9 cellular contexts compared by ENCODE assay signal in the genomic region with DNA sequence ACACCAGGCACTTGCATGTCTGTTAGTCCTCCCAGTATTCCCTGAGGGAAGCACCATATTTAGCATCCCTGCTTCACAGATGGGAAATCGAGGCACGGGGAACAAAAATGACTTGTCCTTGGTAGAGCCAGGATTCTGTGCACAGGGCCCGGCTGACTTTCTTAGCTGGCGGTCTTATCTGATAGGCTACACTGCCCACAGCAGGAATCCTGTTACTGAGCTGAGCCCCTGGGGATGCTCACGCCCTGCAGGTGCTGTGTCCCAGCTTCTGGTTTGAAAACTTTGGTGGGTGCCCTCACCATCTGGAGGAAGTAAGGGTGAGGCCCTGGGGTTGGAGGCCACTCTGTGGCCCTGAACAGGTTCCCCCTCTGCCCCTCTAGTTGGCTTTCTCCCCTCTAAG.
A peak's percentile ranks its signal among the peaks of the same experiment; 100 is the strongest.
DNase-seq lines count a peak whose midpoint lies in the region; ATAC-seq and TF ChIP-seq lines count a peak whose summit lies in the region.
"Had no signal": no experiment of that assay in that cellular context is flagged by ENCODE, and none has a peak within 500 bp of the region (broad histone marks: within the 10 kb centered on the region; RNA-seq: fewer than 3 reads in every experiment).

No MANE protein-coding gene starts in this region.

- no peaks in the 10 kb centered on the region for H3K27me3 Mint-ChIP-seq in activated T-cell treated with anti-CD3 and anti-CD28 coated beads, Interleukin-2, amount 50 U/mL, for 24 hours
- H3K27me3 Mint-ChIP-seq in effector memory CD8-positive, alpha-beta T cell: no peaks in the 10 kb centered on the region
- H3K27me3 Mint-ChIP-seq in nephron progenitor cell (ENCODE audit: low read depth, poor library complexity): peaks cover under 1% of the 10 kb centered on the region

- no peak for TF ChIP-seq CTCF in tibial artery (IDR thresholded peaks at IDR 0.05)
- TF ChIP-seq CTCF in nephron progenitor cell (IDR thresholded peaks at IDR 0.05): no peak

- H3K4me3 ChIP-seq in tibial artery: no peak overlapping the region

- peaks cover 69% of the 10 kb centered on the region for H3K4me1 Mint-ChIP-seq in activated T-cell treated with anti-CD3 and anti-CD28 coated beads, Interleukin-2, amount 50 U/mL, for 24 hours (ENCODE audit: low read depth)
- peaks cover 18 to 26% of the 10 kb centered on the region in 2 donors for H3K4me1 Mint-ChIP-seq in effector memory CD8-positive, alpha-beta T cell (ENCODE audit: low read depth in 2 of 2)
- peaks cover 56% of the 10 kb centered on the region for H3K4me1 Mint-ChIP-seq in nephron progenitor cell

- H3K27me3 ChIP-seq in tibial artery: no peaks in the 10 kb centered on the region

- H3K4me1 ChIP-seq in tibial artery: peaks cover 4 to 69% (median 57%) of the 10 kb centered on the region in 4 donors

- peak overlapping the region; percentile 98 for H3K27ac Mint-ChIP-seq in activated T-cell treated with anti-CD3 and anti-CD28 coated beads, Interleukin-2, amount 50 U/mL, for 24 hours
- H3K27ac Mint-ChIP-seq in effector memory CD8-positive, alpha-beta T cell: peak overlapping the region; percentile 92 to 96
- no peak overlapping the region for H3K27ac Mint-ChIP-seq in nephron progenitor cell
- H3K27ac Mint-ChIP-seq: H9 had no signal

- H3K36me3 ChIP-seq in tibial artery: peaks cover 0 to 38% (median 9%) of the 10 kb centered on the region in 3 donors

- no peak for ATAC-seq in effector memory CD8-positive, alpha-beta T cell (replicated peaks)
- ATAC-seq in GM21717 (IDR thresholded peaks at IDR 0.05; ENCODE audit: unreplicated experiment): no peak

- intact Hi-C loops in tibial artery (cut with DNase I; ENCODE audit: low total_unique reads): no loop called here

- H3K27ac ChIP-seq in tibial artery: peak overlapping the region; percentile 78 to 81

- no peaks in the 10 kb centered on the region for H3K9me3 Mint-ChIP-seq in activated T-cell treated with anti-CD3 and anti-CD28 coated beads, Interleukin-2, amount 50 U/mL, for 24 hours
- H3K9me3 Mint-ChIP-seq in effector memory CD8-positive, alpha-beta T cell: no peaks in the 10 kb centered on the region
- H3K9me3 Mint-ChIP-seq in nephron progenitor cell: no peaks in the 10 kb centered on the region
- H3K9me3 Mint-ChIP-seq: H9 had no signal

- H3K36me3 Mint-ChIP-seq in activated T-cell treated with anti-CD3 and anti-CD28 coated beads, Interleukin-2, amount 50 U/mL, for 24 hours (ENCODE audit: low read depth): peaks cover 75% of the 10 kb centered on the region
- peaks cover 38% of the 10 kb centered on the region for H3K36me3 Mint-ChIP-seq in effector memory CD8-positive, alpha-beta T cell (ENCODE audit: insufficient read depth)
- peaks cover 6% of the 10 kb centered on the region for H3K36me3 Mint-ChIP-seq in nephron progenitor cell (ENCODE audit: low read depth)

- DNase-seq in activated T-cell treated with anti-CD3 and anti-CD28 coated beads, Interleukin-2, amount 50 U/mL, for 24 hours: no peak
- DNase-seq in activated T-cell treated with anti-CD3 and anti-CD28 coated beads for 4 hours (no peak), OCI-M1 (lab: John Stamatoyannopoulos, UW) (peak; percentile 55), tibial artery (no peak), NCI-H526 (lab: John Stamatoyannopoulos, UW) (no peak), nephron progenitor cell (no peak)
- DNase-seq in effector memory CD8-positive, alpha-beta T cell: no peak
- DNase-seq: H9 had no signal

- no peaks in the 10 kb centered on the region for H3K9me3 ChIP-seq in tibial artery

- H3K4me3 Mint-ChIP-seq in activated T-cell treated with anti-CD3 and anti-CD28 coated beads, Interleukin-2, amount 50 U/mL, for 24 hours: no peak overlapping the region
- no peak overlapping the region for H3K4me3 Mint-ChIP-seq in effector memory CD8-positive, alpha-beta T cell
- H3K4me3 Mint-ChIP-seq in nephron progenitor cell: no peak overlapping the region
- H3K4me3 Mint-ChIP-seq: H9 had no signal
